17 cellular contexts compared by ENCODE assay signal in genomic region chr15:98501632-98502031, GRCh38.
DNase-seq lines count a peak whose midpoint lies in the region; ATAC-seq and TF ChIP-seq lines count a peak whose summit lies in the region.
"Had no signal": no experiment of that assay in that cellular context is flagged by ENCODE, and none has a peak within 500 bp of the region (broad histone marks: within the 10 kb centered on the region; RNA-seq: fewer than 3 reads in every experiment).

No MANE protein-coding gene starts in this region.

- no peak overlapping the region for H3K4me3 Mint-ChIP-seq in endodermal cell
- H3K4me3 Mint-ChIP-seq: B cell; CD4-positive, alpha-beta T cell; CD8-positive, alpha-beta T cell had no signal

- DNase-seq in endodermal cell: peak; percentile 63
- peak; percentile 0 for DNase-seq in lung (ENCODE audit: low spot score)
- peak; percentile 15 for DNase-seq in posterior vena cava (ENCODE audit: low spot score)
- DNase-seq in NCI-H82 treated with DMSO at 0.1 percent for 48 hours (lab: John Stamatoyannopoulos, UW; ENCODE audit: unreplicated experiment): no peak
- no peak for DNase-seq in activated CD4-positive, alpha-beta T cell treated with anti-CD3 and anti-CD28 coated beads for 1 hour
- DNase-seq: AML-193; Caco-2; Calu3; CD4-positive, alpha-beta T cell; CD8-positive, alpha-beta T cell; DMS79 treated with DMSO at 0.1 percent for 48 hours; GF-D8 had no signal

- H3K27me3 Mint-ChIP-seq in endodermal cell (ENCODE audit: insufficient read depth): peaks cover 53% of the 10 kb centered on the region

- no peaks in the 10 kb centered on the region for H3K36me3 Mint-ChIP-seq in endodermal cell (ENCODE audit: low read depth)
- H3K36me3 Mint-ChIP-seq: CD8-positive, alpha-beta T cell had no signal

- H3K4me3 ChIP-seq in endodermal cell (ENCODE audit: low read length) (no peak overlapping the region), lung (no peak overlapping the region)
- H3K4me3 ChIP-seq: A549; BLaER1 treated with 17β-estradiol and CSF1 and Interleukin-3, amounts not matched to agents 10 nM and 100 nM had no signal

- TF ChIP-seq CTCF in endodermal cell (conservative IDR thresholded peaks at IDR 0.05) (no peak), lung (IDR thresholded peaks at IDR 0.05; ENCODE audit: control extremely low read depth, extremely low read depth) (no peak)

- H3K27me3 ChIP-seq in endodermal cell (ENCODE audit: control insufficient read depth, insufficient read depth, low read length, poor library complexity, severe bottlenecking) (peaks cover 39% of the 10 kb centered on the region), lung (ENCODE audit: control insufficient read depth, insufficient read depth) (peaks cover 3% of the 10 kb centered on the region)
- H3K27me3 ChIP-seq: BLaER1 treated with 17β-estradiol and CSF1 and Interleukin-3, amounts not matched to agents 10 nM and 100 nM had no signal

- peaks cover 11% of the 10 kb centered on the region for H3K9me3 Mint-ChIP-seq in endodermal cell

- no peak overlapping the region for H3K27ac Mint-ChIP-seq in endodermal cell
- H3K27ac Mint-ChIP-seq: B cell; CD4-positive, alpha-beta T cell; CD8-positive, alpha-beta T cell had no signal

- H3K36me3 ChIP-seq in endodermal cell (ENCODE audit: control insufficient read depth, insufficient read depth, low read length): no peaks in the 10 kb centered on the region
- no peaks in the 10 kb centered on the region for H3K36me3 ChIP-seq in lung (ENCODE audit: control insufficient read depth in 2 of 2, insufficient read depth in 2 of 2, low read length in 2 of 2)
- H3K36me3 ChIP-seq: BLaER1 treated with 17β-estradiol and CSF1 and Interleukin-3, amounts not matched to agents 10 nM and 100 nM had no signal

- H3K4me1 ChIP-seq in endodermal cell (ENCODE audit: control insufficient read depth, insufficient read depth, low read length): no peaks in the 10 kb centered on the region
- peaks cover 0 to 5% of the 10 kb centered on the region in 2 donors for H3K4me1 ChIP-seq in lung (ENCODE audit: control insufficient read depth in 2 of 2, insufficient read depth in 2 of 2, low read length in 2 of 2)
- H3K4me1 ChIP-seq: Caco-2 had no signal

- H3K27ac ChIP-seq in endodermal cell (ENCODE audit: low read depth, low read length) (no peak overlapping the region), lung (ENCODE audit: low read depth in 1 of 2, low read length in 1 of 2) (no peak overlapping the region)
- H3K27ac ChIP-seq: 22Rv1, A549, C4-2B had no signal

- H3K4me1 Mint-ChIP-seq in endodermal cell: peaks cover 15% of the 10 kb centered on the region
- H3K4me1 Mint-ChIP-seq: B cell had no signal

- H3K9ac ChIP-seq in endodermal cell (ENCODE audit: extremely low read depth, low read length, poor library complexity, severe bottlenecking): no peak overlapping the region
- H3K9ac ChIP-seq: BLaER1 treated with 17β-estradiol and CSF1 and Interleukin-3, amounts not matched to agents 10 nM and 100 nM had no signal

- intact Hi-C loops in posterior vena cava (cut with DNase I): no loop called here

- WGBS in endodermal cell (ENCODE audit: insufficient coverage in 1 of 2, insufficient read length in 1 of 2), 2 experiments: 41 to 75% methylated on average over 1 to 2 of the region's 3 CpGs
- WGBS in lung, 2 donors: 86 to 95% methylated on average over 3 of the region's 3 CpGs

- ATAC-seq in lung (ENCODE audit: insufficient read depth, low FRiP score): no peak
- ATAC-seq: A549; CD8-positive, alpha-beta T cell had no signal

- peaks cover 23% of the 10 kb centered on the region for H3K9me3 ChIP-seq in endodermal cell (ENCODE audit: control insufficient read depth, low read length)
- no peaks in the 10 kb centered on the region for H3K9me3 ChIP-seq in lung (ENCODE audit: control insufficient read depth in 2 of 2, insufficient read depth in 1 of 2, low read length in 1 of 2)
- H3K9me3 ChIP-seq: Caco-2 had no signal

Comparison
In these comparisons a context has a peak if more than half of its experiments do, and no peak if none do; other contexts are left out.
1. DNase-seq: peak in endodermal cell (single experiment), lung (single experiment) and posterior vena cava (single experiment); none in NCI-H82 treated with DMSO at 0.1 percent for 48 hours (single experiment) and activated CD4-positive, alpha-beta T cell treated with anti-CD3 and anti-CD28 coated beads for 1 hour (single experiment).